In the genomic region with DNA sequence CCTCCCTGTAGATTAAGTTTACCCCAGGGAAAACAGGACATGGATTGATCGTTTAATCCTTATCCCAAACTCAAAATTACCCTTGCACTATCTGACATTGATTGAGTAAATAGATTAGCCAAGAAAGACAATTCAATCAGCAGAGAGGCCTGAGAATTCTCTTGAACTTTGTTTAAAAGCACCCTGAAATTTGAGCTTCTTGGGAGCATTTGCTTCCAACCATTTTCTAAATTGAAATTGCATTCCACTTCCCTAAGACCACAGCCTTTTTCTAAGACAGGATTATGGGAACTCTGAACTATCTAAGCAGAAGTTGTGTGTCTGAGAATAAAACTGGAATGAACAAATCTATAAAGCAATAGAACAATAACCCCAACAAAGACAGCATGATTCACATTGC, we compare ENCODE assay signal across 1 cellular context.
TF ChIP-seq lines count a peak whose summit lies in the region.

No MANE protein-coding gene starts in this region.

TF ChIP-seq in HepG2, 621 proteins besides CTCF, POLR2A, EP300 and RAD21 (continued from another document):
- TF ChIP-seq, protein P1, sequence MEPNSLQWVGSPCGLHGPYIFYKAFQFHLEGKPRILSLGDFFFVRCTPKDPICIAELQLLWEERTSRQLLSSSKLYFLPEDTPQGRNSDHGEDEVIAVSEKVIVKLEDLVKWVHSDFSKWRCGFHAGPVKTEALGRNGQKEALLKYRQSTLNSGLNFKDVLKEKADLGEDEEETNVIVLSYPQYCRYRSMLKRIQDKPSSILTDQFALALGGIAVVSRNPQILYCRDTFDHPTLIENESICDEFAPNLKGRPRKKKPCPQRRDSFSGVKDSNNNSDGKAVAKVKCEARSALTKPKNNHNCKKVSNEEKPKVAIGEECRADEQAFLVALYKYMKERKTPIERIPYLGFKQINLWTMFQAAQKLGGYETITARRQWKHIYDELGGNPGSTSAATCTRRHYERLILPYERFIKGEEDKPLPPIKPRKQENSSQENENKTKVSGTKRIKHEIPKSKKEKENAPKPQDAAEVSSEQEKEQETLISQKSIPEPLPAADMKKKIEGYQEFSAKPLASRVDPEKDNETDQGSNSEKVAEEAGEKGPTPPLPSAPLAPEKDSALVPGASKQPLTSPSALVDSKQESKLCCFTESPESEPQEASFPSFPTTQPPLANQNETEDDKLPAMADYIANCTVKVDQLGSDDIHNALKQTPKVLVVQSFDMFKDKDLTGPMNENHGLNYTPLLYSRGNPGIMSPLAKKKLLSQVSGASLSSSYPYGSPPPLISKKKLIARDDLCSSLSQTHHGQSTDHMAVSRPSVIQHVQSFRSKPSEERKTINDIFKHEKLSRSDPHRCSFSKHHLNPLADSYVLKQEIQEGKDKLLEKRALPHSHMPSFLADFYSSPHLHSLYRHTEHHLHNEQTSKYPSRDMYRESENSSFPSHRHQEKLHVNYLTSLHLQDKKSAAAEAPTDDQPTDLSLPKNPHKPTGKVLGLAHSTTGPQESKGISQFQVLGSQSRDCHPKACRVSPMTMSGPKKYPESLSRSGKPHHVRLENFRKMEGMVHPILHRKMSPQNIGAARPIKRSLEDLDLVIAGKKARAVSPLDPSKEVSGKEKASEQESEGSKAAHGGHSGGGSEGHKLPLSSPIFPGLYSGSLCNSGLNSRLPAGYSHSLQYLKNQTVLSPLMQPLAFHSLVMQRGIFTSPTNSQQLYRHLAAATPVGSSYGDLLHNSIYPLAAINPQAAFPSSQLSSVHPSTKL (CRISPR knock-in tag; IDR thresholded peaks at IDR 0.05) = 0 out of 2 replicates have a peak, but pooled peaks have one; percentile 25
- TF ChIP-seq KAT2B (IDR thresholded peaks at IDR 0.05; ENCODE audit: borderline replicate concordance, low read depth, low read length) (0 out of 2 replicates have a peak, but pooled peaks have one; percentile 12), GATAD2A (CRISPR knock-in tag; IDR thresholded peaks at IDR 0.05) (peak; percentile 62), YY1 (IDR thresholded peaks at IDR 0.05; ENCODE audit: insufficient read depth, insufficient replicate concordance, low read depth, low read length) (no peak), MIXL1 (CRISPR knock-in tag; IDR thresholded peaks at IDR 0.05) (peak; percentile 53; the same call in 1 of the 2 replicates), FOXA3 (CRISPR knock-in tag; IDR thresholded peaks at IDR 0.05) (peak; percentile 19; the same call in 1 of the 2 replicates), SOX6 (IDR thresholded peaks at IDR 0.05) (no peak), SOX6 (CRISPR knock-in tag; IDR thresholded peaks at IDR 0.05) (peak; percentile 62), ZNF441 (CRISPR knock-in tag; IDR thresholded peaks at IDR 0.05; ENCODE audit: borderline replicate concordance) (no peak), PITX1 (CRISPR knock-in tag; IDR thresholded peaks at IDR 0.05) (peak; percentile 70; the same call in 1 of the 2 replicates), AHDC1 (CRISPR knock-in tag; IDR thresholded peaks at IDR 0.05; ENCODE audit: borderline replicate concordance) (0 out of 2 replicates have a peak, but pooled peaks have one; percentile 35), ISL2 (CRISPR knock-in tag; IDR thresholded peaks at IDR 0.05) (0 out of 2 replicates have a peak, but pooled peaks have one; percentile 16), ZBTB49 (CRISPR knock-in tag; IDR thresholded peaks at IDR 0.05; ENCODE audit: borderline replicate concordance) (no peak), FOXP1 (IDR thresholded peaks at IDR 0.05) (no peak), FOXP1 (CRISPR knock-in tag; IDR thresholded peaks at IDR 0.05) (peak; percentile 13; the same call in 1 of the 2 replicates), TBX3 (IDR thresholded peaks at IDR 0.05; ENCODE audit: borderline replicate concordance) (no peak), ZNF672 (CRISPR knock-in tag; IDR thresholded peaks at IDR 0.05) (no peak), SOX5 (CRISPR knock-in tag; IDR thresholded peaks at IDR 0.05; ENCODE audit: borderline replicate concordance) (peak; percentile 11; the same call in 1 of the 2 replicates), SOX13 (IDR thresholded peaks at IDR 0.05) (no peak), SOX13 (CRISPR knock-in tag; conservative IDR thresholded peaks at IDR 0.05 in 1 of 2, IDR thresholded peaks at IDR 0.05 in 1 of 2) (peak in 1 of 2 experiments; percentile 43; a peak in 2 of 4 replicates), HOXA5 (CRISPR knock-in tag; IDR thresholded peaks at IDR 0.05) (0 out of 2 replicates have a peak, but pooled peaks have one; percentile 3), ELF3 (CRISPR knock-in tag; IDR thresholded peaks at IDR 0.05) (no peak), SIX1 (CRISPR knock-in tag; IDR thresholded peaks at IDR 0.05; ENCODE audit: borderline replicate concordance) (peak; percentile 23; the same call in 1 of the 2 replicates)
- TF ChIP-seq, protein P2, sequence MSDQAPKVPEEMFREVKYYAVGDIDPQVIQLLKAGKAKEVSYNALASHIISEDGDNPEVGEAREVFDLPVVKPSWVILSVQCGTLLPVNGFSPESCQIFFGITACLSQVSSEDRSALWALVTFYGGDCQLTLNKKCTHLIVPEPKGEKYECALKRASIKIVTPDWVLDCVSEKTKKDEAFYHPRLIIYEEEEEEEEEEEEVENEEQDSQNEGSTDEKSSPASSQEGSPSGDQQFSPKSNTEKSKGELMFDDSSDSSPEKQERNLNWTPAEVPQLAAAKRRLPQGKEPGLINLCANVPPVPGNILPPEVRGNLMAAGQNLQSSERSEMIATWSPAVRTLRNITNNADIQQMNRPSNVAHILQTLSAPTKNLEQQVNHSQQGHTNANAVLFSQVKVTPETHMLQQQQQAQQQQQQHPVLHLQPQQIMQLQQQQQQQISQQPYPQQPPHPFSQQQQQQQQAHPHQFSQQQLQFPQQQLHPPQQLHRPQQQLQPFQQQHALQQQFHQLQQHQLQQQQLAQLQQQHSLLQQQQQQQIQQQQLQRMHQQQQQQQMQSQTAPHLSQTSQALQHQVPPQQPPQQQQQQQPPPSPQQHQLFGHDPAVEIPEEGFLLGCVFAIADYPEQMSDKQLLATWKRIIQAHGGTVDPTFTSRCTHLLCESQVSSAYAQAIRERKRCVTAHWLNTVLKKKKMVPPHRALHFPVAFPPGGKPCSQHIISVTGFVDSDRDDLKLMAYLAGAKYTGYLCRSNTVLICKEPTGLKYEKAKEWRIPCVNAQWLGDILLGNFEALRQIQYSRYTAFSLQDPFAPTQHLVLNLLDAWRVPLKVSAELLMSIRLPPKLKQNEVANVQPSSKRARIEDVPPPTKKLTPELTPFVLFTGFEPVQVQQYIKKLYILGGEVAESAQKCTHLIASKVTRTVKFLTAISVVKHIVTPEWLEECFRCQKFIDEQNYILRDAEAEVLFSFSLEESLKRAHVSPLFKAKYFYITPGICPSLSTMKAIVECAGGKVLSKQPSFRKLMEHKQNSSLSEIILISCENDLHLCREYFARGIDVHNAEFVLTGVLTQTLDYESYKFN (CRISPR knock-in tag; conservative IDR thresholded peaks at IDR 0.05) = peak; percentile 64
